ENCODE assay signal across 11 cellular contexts in genomic region chr1:150763631-150764223, GRCh38. TPM values are rescaled to one million over a fixed set of nuclear protein-coding genes. Genes with fewer than 3 reads are reported as not detected.
DNase-seq lines count a peak whose midpoint lies in the region; ATAC-seq and TF ChIP-seq lines count a peak whose summit lies in the region.
"Had no signal": no experiment of that assay in that cellular context is flagged by ENCODE, and none has a peak within 500 bp of the region (broad histone marks: within the 10 kb centered on the region; RNA-seq: fewer than 3 reads in every experiment).

No MANE protein-coding gene starts in this region.

- no TSS peak for BruUV-seq in OCI-LY7 (replicated peaks; lab: Mats Ljungman, UMichigan)

- no peak for TF ChIP-seq CTCF in OCI-LY7 (conservative IDR thresholded peaks at IDR 0.05; ENCODE audit: low read length)
- no peak for TF ChIP-seq CTCF in vagina (IDR thresholded peaks at IDR 0.05)

- H2AFZ ChIP-seq in OCI-LY7 (ENCODE audit: low read length) = no peak overlapping the region

- peaks cover 20% of the 10 kb centered on the region for H3K36me3 Mint-ChIP-seq in activated T-cell treated with anti-CD3 and anti-CD28 coated beads, Interleukin-2, amount 50 U/mL, for 4 hours (ENCODE audit: insufficient read depth)
- H3K36me3 Mint-ChIP-seq in stimulated activated memory B cell treated with anti-CD40 and anti-IgM and Interleukin-4, amounts not matched to agents 10 μg/mL and 1 μg/mL and 100 μg/mL, for 72 hours = peaks cover 44% of the 10 kb centered on the region

- peak overlapping the region; percentile 84 for H3K4me2 ChIP-seq in OCI-LY7 (ENCODE audit: low read length)

- H3K27ac Mint-ChIP-seq in stimulated activated memory B cell treated with anti-CD40 and anti-IgM and Interleukin-4, amounts not matched to agents 10 μg/mL and 1 μg/mL and 100 μg/mL, for 72 hours = peak overlapping the region; percentile 99

- H3K9ac ChIP-seq in duodenal mucosa (ENCODE audit: low read depth in 1 of 2, low read length in 2 of 2) = no peak overlapping the region

- H3K4me3 Mint-ChIP-seq in activated T-cell treated with anti-CD3 and anti-CD28 coated beads, Interleukin-2, amount 50 U/mL, for 4 hours = peak overlapping the region; percentile 74
- H3K4me3 Mint-ChIP-seq in stimulated activated memory B cell treated with anti-CD40 and anti-IgM and Interleukin-4, amounts not matched to agents 10 μg/mL and 1 μg/mL and 100 μg/mL, for 72 hours = peak overlapping the region; percentile 97

- TF ChIP-seq POLR2A in vagina (IDR thresholded peaks at IDR 0.05) = no peak

- ATAC-seq in activated T-cell treated with anti-CD3 and anti-CD28 coated beads, Interleukin-2, amount 50 U/mL, for 4 hours = no peak
- ATAC-seq in stimulated activated memory B cell treated with anti-CD40 and anti-IgM and Interleukin-4, amounts not matched to agents 10 μg/mL and 1 μg/mL and 100 μg/mL, for 72 hours = peak; percentile 52
- no peak for ATAC-seq in GM18909 (IDR thresholded peaks at IDR 0.05; ENCODE audit: poor library complexity, unreplicated experiment)

- DNase-seq in activated T-cell treated with anti-CD3 and anti-CD28 coated beads, Interleukin-2, amount 50 U/mL, for 4 hours = no peak
- no peak for DNase-seq in activated T-cell treated with anti-CD3 and anti-CD28 coated beads, Interleukin-2, amount 50 U/mL, for 1 hour
- DNase-seq in OCI-LY7 (ENCODE audit: low spot score) (peak; percentile 24), vagina (ENCODE audit: extremely low spot score in 2 of 2) (no peak), OCI-M2 (lab: John Stamatoyannopoulos, UW; ENCODE audit: unreplicated experiment) (no peak)
- DNase-seq: kidney, posterior cingulate gyrus had no signal

- CTCF ChIA-PET in OCI-LY7 (lab: Charles Lee; ENCODE audit: unreplicated experiment) = no interaction called here

- H3K36me3 ChIP-seq in OCI-LY7 (ENCODE audit: insufficient read depth, low read length) (peaks cover 40% of the 10 kb centered on the region), duodenal mucosa (ENCODE audit: control insufficient read depth in 1 of 2, insufficient read depth in 2 of 2, low read length in 2 of 2) (peaks cover 0 to 4% of the 10 kb centered on the region in 2 donors), vagina (no peaks in the 10 kb centered on the region)

- H3K4me3 ChIP-seq in OCI-LY7 (ENCODE audit: low read depth, low read length, poor library complexity, severe bottlenecking) (peak overlapping the region; percentile 87), duodenal mucosa (ENCODE audit: low read depth in 1 of 2, low read length in 2 of 2) (peak overlapping the region; percentile 38 to 65), vagina (no peak overlapping the region)

- peaks cover 49% of the 10 kb centered on the region for H3K4me1 Mint-ChIP-seq in activated T-cell treated with anti-CD3 and anti-CD28 coated beads, Interleukin-2, amount 50 U/mL, for 4 hours (ENCODE audit: low read depth)
- peaks cover 69% of the 10 kb centered on the region for H3K4me1 Mint-ChIP-seq in stimulated activated memory B cell treated with anti-CD40 and anti-IgM and Interleukin-4, amounts not matched to agents 10 μg/mL and 1 μg/mL and 100 μg/mL, for 72 hours

- peaks cover 62% of the 10 kb centered on the region for H3K79me2 ChIP-seq in OCI-LY7 (ENCODE audit: insufficient read depth, low read depth, low read length)

- H4K20me1 ChIP-seq in OCI-LY7 (ENCODE audit: insufficient read depth, low read length) = no peaks in the 10 kb centered on the region

- H3K9me3 ChIP-seq in OCI-LY7 (ENCODE audit: low read length) (peaks cover 12% of the 10 kb centered on the region; the same call in 1 of the 2 replicates), duodenal mucosa (ENCODE audit: control insufficient read depth in 1 of 2, low read length in 2 of 2) (no peaks in the 10 kb centered on the region), vagina (no peaks in the 10 kb centered on the region)

- H3K27ac ChIP-seq in OCI-LY7 (ENCODE audit: low read depth, low read length, poor library complexity, severe bottlenecking) (peak overlapping the region; percentile 48), duodenal mucosa (ENCODE audit: low read depth, low read length) (no peak overlapping the region), vagina (no peak overlapping the region)

- H3K9me3 Mint-ChIP-seq in activated T-cell treated with anti-CD3 and anti-CD28 coated beads, Interleukin-2, amount 50 U/mL, for 4 hours = no peaks in the 10 kb centered on the region
- H3K9me3 Mint-ChIP-seq in stimulated activated memory B cell treated with anti-CD40 and anti-IgM and Interleukin-4, amounts not matched to agents 10 μg/mL and 1 μg/mL and 100 μg/mL, for 72 hours = peaks cover 3% of the 10 kb centered on the region

- POLR2A ChIA-PET in OCI-LY7 (lab: Charles Lee) = interaction anchor here (0.5 to 1.4 kb wide), 2 partner anchors 12 to 232 kb away, joined by 4 to 9 read pairs; no protein-coding TSS in a partner anchor

- H3K4me1 ChIP-seq in OCI-LY7 (ENCODE audit: insufficient read depth, low read length, poor library complexity, severe bottlenecking) (peaks cover 39% of the 10 kb centered on the region), duodenal mucosa (ENCODE audit: control insufficient read depth in 1 of 2, insufficient read depth in 2 of 2, low read length in 2 of 2) (peaks cover 3 to 10% of the 10 kb centered on the region in 2 donors), vagina (peaks cover 6% of the 10 kb centered on the region)

- H3K27me3 ChIP-seq in duodenal mucosa (ENCODE audit: control insufficient read depth in 1 of 2, insufficient read depth in 2 of 2, low read length in 2 of 2) (no peaks in the 10 kb centered on the region), vagina (no peaks in the 10 kb centered on the region)

- intact Hi-C loops in OCI-LY7 (cut with micrococcal nuclease; ENCODE audit: unreplicated experiment) = no loop called here
- intact Hi-C loops in vagina (cut with DNase I) = no loop called here

- no peaks in the 10 kb centered on the region for H3K9me2 ChIP-seq in OCI-LY7 (ENCODE audit: insufficient read depth, low read length)

- no peaks in the 10 kb centered on the region for H3K27me3 Mint-ChIP-seq in activated T-cell treated with anti-CD3 and anti-CD28 coated beads, Interleukin-2, amount 50 U/mL, for 4 hours (ENCODE audit: low read depth)
- H3K27me3 Mint-ChIP-seq in stimulated activated memory B cell treated with anti-CD40 and anti-IgM and Interleukin-4, amounts not matched to agents 10 μg/mL and 1 μg/mL and 100 μg/mL, for 72 hours = no peaks in the 10 kb centered on the region

RNA-seq across cellular contexts. Expression of gene CTSS, which starts 1.9 kb away (rescaled TPM):
- 10 to 100 TPM; 37.3 to 41.2 (median 37.4) TPM for total RNA-seq in activated T-cell treated with anti-CD3 and anti-CD28 coated beads, Interleukin-2, amount 50 U/mL, for 4 hours
- total RNA-seq in OCI-LY7 (2014; rRNA removed; shearing (Covaris generic)) = 38.7 and 47.4 TPM in 2 replicates
- total RNA-seq in OCI-LY7 (2022) = 40.6 and 42.6 TPM in 2 replicates
- 34.1 TPM for total RNA-seq in vagina

RNA-seq across cellular contexts. Expression of gene HORMAD1, which starts 43.0 kb away (rescaled TPM):
- under 1 TPM in 1 of 3 donors, not detected in 2; 0.16 TPM for total RNA-seq in activated T-cell treated with anti-CD3 and anti-CD28 coated beads, Interleukin-2, amount 50 U/mL, for 4 hours
- total RNA-seq in OCI-LY7 (2014; rRNA removed; shearing (Covaris generic)) = not detected in 2 replicates
- total RNA-seq in OCI-LY7 (2022) (0.22 and 0.89 TPM in 2 replicates), vagina (1.2 TPM)
- total RNA-seq: HT1080 had no signal

RNA-seq across cellular contexts. Expression of gene CTSK, which starts 44.3 kb away (rescaled TPM):
- 1 to 10 TPM in 1 of 3 donors, under 1 TPM in 2; 0.38 to 1.1 (median 0.81) TPM for total RNA-seq in activated T-cell treated with anti-CD3 and anti-CD28 coated beads, Interleukin-2, amount 50 U/mL, for 4 hours
- 1.6 and 1.8 TPM in 2 replicates for total RNA-seq in OCI-LY7 (2014; rRNA removed; shearing (Covaris generic))
- total RNA-seq in OCI-LY7 (2022) (1.8 and 2.1 TPM in 2 replicates), vagina (67.3 TPM)

Comparison
In these comparisons a context has a peak if more than half of its experiments do, and no peak if none do; other contexts are left out.
1. H3K4me3 ChIP-seq: peak in OCI-LY7 (single experiment) and duodenal mucosa (2 of 2); none in vagina (0 of 2).
2. RNA of gene CTSK, which starts 44.3 kb away (total RNA-seq): 67.3 TPM in vagina (single experiment); 1.6 to 2.1 TPM in OCI-LY7 and 0.38 to 1.1 TPM in activated T-cell treated with anti-CD3 and anti-CD28 coated beads, Interleukin-2, amount 50 U/mL, for 4 hours; every median in the first group is over 10 times any median in the second.